Comparison of ENCODE assay signal across 28 cellular contexts in genomic region chr6:64310214-64310613, GRCh38.
"Had no signal": no experiment of that assay in that cellular context is flagged by ENCODE, and none has a peak within 500 bp of the region (broad histone marks: within the 10 kb centered on the region; RNA-seq: fewer than 3 reads in every experiment).

No MANE protein-coding gene starts in this region.

- H3K4me1 ChIP-seq: esophagus muscularis mucosa, esophagus squamous epithelium, foreskin keratinocyte, gastrocnemius medialis, gastroesophageal sphincter, heart left ventricle, heart right ventricle had no signal

- ATAC-seq: effector memory CD8-positive, alpha-beta T cell; esophagus mucosa; foreskin keratinocyte; gastrocnemius medialis; gastroesophageal sphincter; heart left ventricle; heart right ventricle had no signal

- H3K4me2 ChIP-seq: hepatocyte had no signal

- H3K36me3 ChIP-seq: esophagus muscularis mucosa, esophagus squamous epithelium, gastrocnemius medialis, gastroesophageal sphincter, heart left ventricle, heart right ventricle had no signal

- H3K27me3 Mint-ChIP-seq: dendritic cell treated with granulocyte-macrophage colony-stimulating factor and Interleukin-4, amounts not matched to agents 40 ng/mL and 50 ng/mL, for 4 days; effector memory CD8-positive, alpha-beta T cell had no signal

- H3K4me1 Mint-ChIP-seq: endodermal cell had no signal

- H3K27ac Mint-ChIP-seq: dendritic cell treated with granulocyte-macrophage colony-stimulating factor and Interleukin-4, amounts not matched to agents 40 ng/mL and 50 ng/mL, for 4 days; effector memory CD8-positive, alpha-beta T cell; endodermal cell had no signal

- H3K27me3 ChIP-seq: dorsolateral prefrontal cortex, esophagus muscularis mucosa, esophagus squamous epithelium, foreskin keratinocyte, gastrocnemius medialis, gastroesophageal sphincter, heart left ventricle, heart right ventricle, hepatocyte had no signal

- DNase-seq: cortex of kidney; dermis blood vessel endothelial cell; dorsolateral prefrontal cortex; effector CD4-positive, alpha-beta T cell; effector CD8-positive, alpha-beta T cell; effector memory CD4-positive, alpha-beta T cell; effector memory CD8-positive, alpha-beta T cell; endodermal cell; erythroblast; esophagus squamous epithelium; foreskin fibroblast; foreskin keratinocyte; foreskin melanocyte; gastrocnemius medialis; glutamatergic neuron; head of caudate nucleus; heart left ventricle; heart right ventricle; hippocampal formation had no signal

- H3K79me2 ChIP-seq: hepatocyte had no signal

- H2AFZ ChIP-seq: hepatocyte had no signal

- H3K4me3 ChIP-seq: coronary artery, dorsolateral prefrontal cortex, esophagus muscularis mucosa, esophagus squamous epithelium, gastrocnemius medialis, gastroesophageal sphincter, heart left ventricle, heart right ventricle, hepatocyte had no signal

- H3K9me3 ChIP-seq: esophagus muscularis mucosa, gastrocnemius medialis had no signal

- H3K4me3 Mint-ChIP-seq: dendritic cell treated with granulocyte-macrophage colony-stimulating factor and Interleukin-4, amounts not matched to agents 40 ng/mL and 50 ng/mL, for 4 days; effector memory CD8-positive, alpha-beta T cell; endodermal cell had no signal

- H3K27ac ChIP-seq: coronary artery, dorsolateral prefrontal cortex, epithelial cell of prostate, esophagus muscularis mucosa, esophagus squamous epithelium, foreskin keratinocyte, gastrocnemius medialis, gastroesophageal sphincter, heart left ventricle, heart right ventricle, hepatocyte had no signal

- FAIRE-seq: endometrium, endothelial cell of umbilical vein had no signal
